1 cellular context compared by ENCODE assay signal in the genomic region with DNA sequence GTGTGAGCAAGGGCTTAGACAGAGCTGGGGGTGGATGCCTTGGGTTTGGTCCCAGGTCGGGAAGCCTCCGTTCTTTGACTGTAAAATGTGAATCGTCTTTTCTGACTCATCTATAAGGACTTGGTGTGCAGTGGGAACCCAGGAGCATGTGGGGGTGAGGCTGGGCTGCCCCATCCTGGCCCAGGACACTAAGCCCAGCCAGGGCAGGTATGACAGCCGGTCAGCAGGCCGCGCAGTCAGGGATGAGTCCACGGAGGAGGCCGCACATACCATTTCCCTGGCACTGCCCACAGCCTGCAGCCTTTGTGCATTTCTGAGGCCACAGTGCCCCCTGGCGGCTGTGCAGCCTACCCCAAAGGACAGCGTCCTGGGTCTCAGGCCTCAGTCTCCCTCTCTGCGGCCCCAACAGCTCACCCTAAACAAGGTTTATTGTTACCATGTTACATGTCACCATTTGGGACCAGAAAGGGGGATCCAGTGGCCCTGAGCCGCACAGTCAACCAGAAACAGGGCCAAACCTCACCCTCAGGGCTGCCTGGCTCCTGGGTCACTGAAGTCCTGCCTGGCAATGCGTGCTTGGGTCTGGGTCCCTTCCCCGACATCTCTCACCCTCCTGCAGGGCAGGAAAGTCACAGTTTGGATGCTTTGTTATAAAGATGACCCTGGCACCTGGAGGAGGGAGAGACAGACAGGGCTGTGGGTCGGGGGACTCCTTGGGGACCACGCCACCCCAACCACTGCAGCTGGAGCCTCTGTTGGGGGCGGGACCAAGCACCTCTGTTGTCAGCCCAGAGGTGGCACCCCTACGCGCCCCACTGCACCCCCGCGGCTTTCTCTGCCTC.
TF ChIP-seq lines count a peak whose summit lies in the region.

No MANE protein-coding gene starts in this region.

TF ChIP-seq in K562, 482 proteins besides CTCF, POLR2A, EP300 and RAD21 (continued from another document):
- TF ChIP-seq, protein P1, sequence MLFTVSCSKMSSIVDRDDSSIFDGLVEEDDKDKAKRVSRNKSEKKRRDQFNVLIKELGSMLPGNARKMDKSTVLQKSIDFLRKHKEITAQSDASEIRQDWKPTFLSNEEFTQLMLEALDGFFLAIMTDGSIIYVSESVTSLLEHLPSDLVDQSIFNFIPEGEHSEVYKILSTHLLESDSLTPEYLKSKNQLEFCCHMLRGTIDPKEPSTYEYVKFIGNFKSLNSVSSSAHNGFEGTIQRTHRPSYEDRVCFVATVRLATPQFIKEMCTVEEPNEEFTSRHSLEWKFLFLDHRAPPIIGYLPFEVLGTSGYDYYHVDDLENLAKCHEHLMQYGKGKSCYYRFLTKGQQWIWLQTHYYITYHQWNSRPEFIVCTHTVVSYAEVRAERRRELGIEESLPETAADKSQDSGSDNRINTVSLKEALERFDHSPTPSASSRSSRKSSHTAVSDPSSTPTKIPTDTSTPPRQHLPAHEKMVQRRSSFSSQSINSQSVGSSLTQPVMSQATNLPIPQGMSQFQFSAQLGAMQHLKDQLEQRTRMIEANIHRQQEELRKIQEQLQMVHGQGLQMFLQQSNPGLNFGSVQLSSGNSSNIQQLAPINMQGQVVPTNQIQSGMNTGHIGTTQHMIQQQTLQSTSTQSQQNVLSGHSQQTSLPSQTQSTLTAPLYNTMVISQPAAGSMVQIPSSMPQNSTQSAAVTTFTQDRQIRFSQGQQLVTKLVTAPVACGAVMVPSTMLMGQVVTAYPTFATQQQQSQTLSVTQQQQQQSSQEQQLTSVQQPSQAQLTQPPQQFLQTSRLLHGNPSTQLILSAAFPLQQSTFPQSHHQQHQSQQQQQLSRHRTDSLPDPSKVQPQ (CRISPR knock-in tag; IDR thresholded peaks at IDR 0.05; ENCODE audit: borderline replicate concordance): no peak
- TF ChIP-seq, protein P2, sequence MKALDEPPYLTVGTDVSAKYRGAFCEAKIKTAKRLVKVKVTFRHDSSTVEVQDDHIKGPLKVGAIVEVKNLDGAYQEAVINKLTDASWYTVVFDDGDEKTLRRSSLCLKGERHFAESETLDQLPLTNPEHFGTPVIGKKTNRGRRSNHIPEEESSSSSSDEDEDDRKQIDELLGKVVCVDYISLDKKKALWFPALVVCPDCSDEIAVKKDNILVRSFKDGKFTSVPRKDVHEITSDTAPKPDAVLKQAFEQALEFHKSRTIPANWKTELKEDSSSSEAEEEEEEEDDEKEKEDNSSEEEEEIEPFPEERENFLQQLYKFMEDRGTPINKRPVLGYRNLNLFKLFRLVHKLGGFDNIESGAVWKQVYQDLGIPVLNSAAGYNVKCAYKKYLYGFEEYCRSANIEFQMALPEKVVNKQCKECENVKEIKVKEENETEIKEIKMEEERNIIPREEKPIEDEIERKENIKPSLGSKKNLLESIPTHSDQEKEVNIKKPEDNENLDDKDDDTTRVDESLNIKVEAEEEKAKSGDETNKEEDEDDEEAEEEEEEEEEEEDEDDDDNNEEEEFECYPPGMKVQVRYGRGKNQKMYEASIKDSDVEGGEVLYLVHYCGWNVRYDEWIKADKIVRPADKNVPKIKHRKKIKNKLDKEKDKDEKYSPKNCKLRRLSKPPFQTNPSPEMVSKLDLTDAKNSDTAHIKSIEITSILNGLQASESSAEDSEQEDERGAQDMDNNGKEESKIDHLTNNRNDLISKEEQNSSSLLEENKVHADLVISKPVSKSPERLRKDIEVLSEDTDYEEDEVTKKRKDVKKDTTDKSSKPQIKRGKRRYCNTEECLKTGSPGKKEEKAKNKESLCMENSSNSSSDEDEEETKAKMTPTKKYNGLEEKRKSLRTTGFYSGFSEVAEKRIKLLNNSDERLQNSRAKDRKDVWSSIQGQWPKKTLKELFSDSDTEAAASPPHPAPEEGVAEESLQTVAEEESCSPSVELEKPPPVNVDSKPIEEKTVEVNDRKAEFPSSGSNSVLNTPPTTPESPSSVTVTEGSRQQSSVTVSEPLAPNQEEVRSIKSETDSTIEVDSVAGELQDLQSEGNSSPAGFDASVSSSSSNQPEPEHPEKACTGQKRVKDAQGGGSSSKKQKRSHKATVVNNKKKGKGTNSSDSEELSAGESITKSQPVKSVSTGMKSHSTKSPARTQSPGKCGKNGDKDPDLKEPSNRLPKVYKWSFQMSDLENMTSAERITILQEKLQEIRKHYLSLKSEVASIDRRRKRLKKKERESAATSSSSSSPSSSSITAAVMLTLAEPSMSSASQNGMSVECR (CRISPR knock-in tag; IDR thresholded peaks at IDR 0.05): no peak
- TF ChIP-seq ARNT (IDR thresholded peaks at IDR 0.05) (no peak), ZNF778 (CRISPR knock-in tag; IDR thresholded peaks at IDR 0.05) (no peak), TAL1 (IDR thresholded peaks at IDR 0.05) (no peak), ZNF408 (CRISPR knock-in tag; IDR thresholded peaks at IDR 0.05; ENCODE audit: low read depth) (no peak), FOXK1 (CRISPR knock-in tag; IDR thresholded peaks at IDR 0.05; ENCODE audit: borderline replicate concordance) (no peak), ZNF384 (IDR thresholded peaks at IDR 0.05; ENCODE audit: low read depth, low read length) (0 out of 2 replicates have a peak, but pooled peaks have one; percentile 36), ESRRA (IDR thresholded peaks at IDR 0.05; ENCODE audit: borderline replicate concordance, low read depth) (peak; percentile 47; the same call in 1 of the 2 replicates), NCOA1 (IDR thresholded peaks at IDR 0.05; ENCODE audit: low read depth) (no peak), KHSRP (IDR thresholded peaks at IDR 0.05) (no peak), ZNF124 (CRISPR knock-in tag; IDR thresholded peaks at IDR 0.05) (no peak), RAD51 (IDR thresholded peaks at IDR 0.05; ENCODE audit: borderline replicate concordance, low read depth) (no peak), ZNF764 (CRISPR knock-in tag; IDR thresholded peaks at IDR 0.05; ENCODE audit: low read depth) (no peak), RUNX1 (IDR thresholded peaks at IDR 0.05; ENCODE audit: low read depth) (no peak), JUNB (CRISPR knock-in tag; conservative IDR thresholded peaks at IDR 0.05) (no peak), HEY1 (CRISPR knock-in tag; IDR thresholded peaks at IDR 0.05; ENCODE audit: borderline replicate concordance) (no peak), PURB (CRISPR knock-in tag; IDR thresholded peaks at IDR 0.05; ENCODE audit: low read depth) (no peak), BCOR (IDR thresholded peaks at IDR 0.05) (peak; percentile 53), MBD2 (IDR thresholded peaks at IDR 0.05; ENCODE audit: borderline replicate concordance, low read depth) (no peak), MEF2A (IDR thresholded peaks at IDR 0.05; ENCODE audit: control insufficient read depth, low read depth, low read length) (no peak), RCOR1 (IDR thresholded peaks at IDR 0.05; ENCODE audit: borderline replicate concordance in 1 of 2, low read depth in 2 of 2, low read length in 2 of 2) (peak in 1 of 2 experiments; percentile 40; a peak in 1 of 4 replicates), EGR1 (conservative IDR thresholded peaks at IDR 0.05) (0 out of 2 replicates have a peak, but pooled peaks have one; percentile 7), GATAD2A (IDR thresholded peaks at IDR 0.05) (no peak), CXXC5 (CRISPR knock-in tag; IDR thresholded peaks at IDR 0.05) (0 out of 2 replicates have a peak, but pooled peaks have one; percentile 24)
- TF ChIP-seq, protein P3, sequence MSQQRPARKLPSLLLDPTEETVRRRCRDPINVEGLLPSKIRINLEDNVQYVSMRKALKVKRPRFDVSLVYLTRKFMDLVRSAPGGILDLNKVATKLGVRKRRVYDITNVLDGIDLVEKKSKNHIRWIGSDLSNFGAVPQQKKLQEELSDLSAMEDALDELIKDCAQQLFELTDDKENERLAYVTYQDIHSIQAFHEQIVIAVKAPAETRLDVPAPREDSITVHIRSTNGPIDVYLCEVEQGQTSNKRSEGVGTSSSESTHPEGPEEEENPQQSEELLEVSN (IDR thresholded peaks at IDR 0.05; ENCODE audit: borderline replicate concordance in 1 of 2, extremely low read depth in 1 of 2, insufficient read depth in 1 of 2, insufficient read length in 1 of 2, low read depth in 1 of 2, low read length in 1 of 2, poor library complexity in 1 of 2, severe bottlenecking in 1 of 2): no peak
- TF ChIP-seq, protein P4, sequence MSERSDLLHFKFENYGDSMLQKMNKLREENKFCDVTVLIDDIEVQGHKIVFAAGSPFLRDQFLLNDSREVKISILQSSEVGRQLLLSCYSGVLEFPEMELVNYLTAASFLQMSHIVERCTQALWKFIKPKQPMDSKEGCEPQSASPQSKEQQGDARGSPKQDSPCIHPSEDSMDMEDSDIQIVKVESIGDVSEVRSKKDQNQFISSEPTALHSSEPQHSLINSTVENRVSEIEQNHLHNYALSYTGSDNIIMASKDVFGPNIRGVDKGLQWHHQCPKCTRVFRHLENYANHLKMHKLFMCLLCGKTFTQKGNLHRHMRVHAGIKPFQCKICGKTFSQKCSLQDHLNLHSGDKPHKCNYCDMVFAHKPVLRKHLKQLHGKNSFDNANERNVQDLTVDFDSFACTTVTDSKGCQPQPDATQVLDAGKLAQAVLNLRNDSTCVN (CRISPR knock-in tag; IDR thresholded peaks at IDR 0.05): 0 out of 2 replicates have a peak, but pooled peaks have one; percentile 15
- TF ChIP-seq, protein P5, sequence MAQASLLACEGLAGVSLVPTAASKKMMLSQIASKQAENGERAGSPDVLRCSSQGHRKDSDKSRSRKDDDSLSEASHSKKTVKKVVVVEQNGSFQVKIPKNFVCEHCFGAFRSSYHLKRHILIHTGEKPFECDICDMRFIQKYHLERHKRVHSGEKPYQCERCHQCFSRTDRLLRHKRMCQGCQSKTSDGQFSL (CRISPR knock-in tag; IDR thresholded peaks at IDR 0.05): peak; percentile 48; the same call in 1 of the 2 replicates
- TF ChIP-seq, protein P5 (tag; IDR thresholded peaks at IDR 0.05): no peak
- TF ChIP-seq, protein P6, sequence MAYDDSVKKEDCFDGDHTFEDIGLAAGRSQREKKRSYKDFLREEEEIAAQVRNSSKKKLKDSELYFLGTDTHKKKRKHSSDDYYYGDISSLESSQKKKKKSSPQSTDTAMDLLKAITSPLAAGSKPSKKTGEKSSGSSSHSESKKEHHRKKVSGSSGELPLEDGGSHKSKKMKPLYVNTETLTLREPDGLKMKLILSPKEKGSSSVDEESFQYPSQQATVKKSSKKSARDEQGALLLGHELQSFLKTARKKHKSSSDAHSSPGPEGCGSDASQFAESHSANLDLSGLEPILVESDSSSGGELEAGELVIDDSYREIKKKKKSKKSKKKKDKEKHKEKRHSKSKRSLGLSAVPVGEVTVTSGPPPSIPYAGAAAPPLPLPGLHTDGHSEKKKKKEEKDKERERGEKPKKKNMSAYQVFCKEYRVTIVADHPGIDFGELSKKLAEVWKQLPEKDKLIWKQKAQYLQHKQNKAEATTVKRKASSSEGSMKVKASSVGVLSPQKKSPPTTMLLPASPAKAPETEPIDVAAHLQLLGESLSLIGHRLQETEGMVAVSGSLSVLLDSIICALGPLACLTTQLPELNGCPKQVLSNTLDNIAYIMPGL (CRISPR knock-in tag; IDR thresholded peaks at IDR 0.05): no peak
- TF ChIP-seq, protein P7, sequence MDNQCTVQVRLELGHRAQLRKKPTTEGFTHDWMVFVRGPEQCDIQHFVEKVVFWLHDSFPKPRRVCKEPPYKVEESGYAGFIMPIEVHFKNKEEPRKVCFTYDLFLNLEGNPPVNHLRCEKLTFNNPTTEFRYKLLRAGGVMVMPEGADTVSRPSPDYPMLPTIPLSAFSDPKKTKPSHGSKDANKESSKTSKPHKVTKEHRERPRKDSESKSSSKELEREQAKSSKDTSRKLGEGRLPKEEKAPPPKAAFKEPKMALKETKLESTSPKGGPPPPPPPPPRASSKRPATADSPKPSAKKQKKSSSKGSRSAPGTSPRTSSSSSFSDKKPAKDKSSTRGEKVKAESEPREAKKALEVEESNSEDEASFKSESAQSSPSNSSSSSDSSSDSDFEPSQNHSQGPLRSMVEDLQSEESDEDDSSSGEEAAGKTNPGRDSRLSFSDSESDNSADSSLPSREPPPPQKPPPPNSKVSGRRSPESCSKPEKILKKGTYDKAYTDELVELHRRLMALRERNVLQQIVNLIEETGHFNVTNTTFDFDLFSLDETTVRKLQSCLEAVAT (IDR thresholded peaks at IDR 0.05): peak in 1 of 2 experiments; percentile 42; a peak in 1 of 4 replicates
- TF ChIP-seq, protein P8, sequence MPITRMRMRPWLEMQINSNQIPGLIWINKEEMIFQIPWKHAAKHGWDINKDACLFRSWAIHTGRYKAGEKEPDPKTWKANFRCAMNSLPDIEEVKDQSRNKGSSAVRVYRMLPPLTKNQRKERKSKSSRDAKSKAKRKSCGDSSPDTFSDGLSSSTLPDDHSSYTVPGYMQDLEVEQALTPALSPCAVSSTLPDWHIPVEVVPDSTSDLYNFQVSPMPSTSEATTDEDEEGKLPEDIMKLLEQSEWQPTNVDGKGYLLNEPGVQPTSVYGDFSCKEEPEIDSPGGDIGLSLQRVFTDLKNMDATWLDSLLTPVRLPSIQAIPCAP (CRISPR knock-in tag; IDR thresholded peaks at IDR 0.05; ENCODE audit: borderline replicate concordance): no peak
